1 cellular context compared by ENCODE assay signal in the genomic region with DNA sequence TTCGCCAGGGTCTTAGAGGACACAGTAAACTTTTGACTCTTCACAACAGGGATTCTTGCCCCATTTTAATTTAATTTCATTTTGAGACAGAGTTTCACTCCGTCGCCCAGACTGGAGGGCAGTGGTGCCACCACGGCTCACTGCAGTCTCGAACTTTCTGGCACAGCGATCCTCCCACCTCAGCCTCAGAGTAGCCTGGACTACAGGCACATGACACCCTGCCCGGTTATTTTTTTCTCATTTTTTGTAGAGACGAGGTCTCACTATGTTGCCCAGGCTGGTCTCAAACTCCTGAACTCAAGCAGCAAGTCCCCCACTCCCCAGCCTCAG.
TF ChIP-seq lines count a peak whose summit lies in the region.

No MANE protein-coding gene starts in this region.

TF ChIP-seq in HCT116, 20 proteins besides CTCF, POLR2A, EP300 and RAD21 (continued from another document):
- TF ChIP-seq EZH2phosphoT487 (IDR thresholded peaks at IDR 0.05; ENCODE audit: borderline replicate concordance) (no peak), CBX3 (IDR thresholded peaks at IDR 0.05; ENCODE audit: low read depth) (no peak), TCF7L2 (IDR thresholded peaks at IDR 0.05; ENCODE audit: borderline replicate concordance, extremely low read depth, insufficient read depth, insufficient read length) (no peak), POLR2AphosphoS5 (IDR thresholded peaks at IDR 0.05; ENCODE audit: low read depth, low read length) (no peak), EGR1 (IDR thresholded peaks at IDR 0.05; ENCODE audit: low read depth) (no peak), CEBPB (IDR thresholded peaks at IDR 0.05; ENCODE audit: low read depth) (no peak)
- TF ChIP-seq, protein P1, sequence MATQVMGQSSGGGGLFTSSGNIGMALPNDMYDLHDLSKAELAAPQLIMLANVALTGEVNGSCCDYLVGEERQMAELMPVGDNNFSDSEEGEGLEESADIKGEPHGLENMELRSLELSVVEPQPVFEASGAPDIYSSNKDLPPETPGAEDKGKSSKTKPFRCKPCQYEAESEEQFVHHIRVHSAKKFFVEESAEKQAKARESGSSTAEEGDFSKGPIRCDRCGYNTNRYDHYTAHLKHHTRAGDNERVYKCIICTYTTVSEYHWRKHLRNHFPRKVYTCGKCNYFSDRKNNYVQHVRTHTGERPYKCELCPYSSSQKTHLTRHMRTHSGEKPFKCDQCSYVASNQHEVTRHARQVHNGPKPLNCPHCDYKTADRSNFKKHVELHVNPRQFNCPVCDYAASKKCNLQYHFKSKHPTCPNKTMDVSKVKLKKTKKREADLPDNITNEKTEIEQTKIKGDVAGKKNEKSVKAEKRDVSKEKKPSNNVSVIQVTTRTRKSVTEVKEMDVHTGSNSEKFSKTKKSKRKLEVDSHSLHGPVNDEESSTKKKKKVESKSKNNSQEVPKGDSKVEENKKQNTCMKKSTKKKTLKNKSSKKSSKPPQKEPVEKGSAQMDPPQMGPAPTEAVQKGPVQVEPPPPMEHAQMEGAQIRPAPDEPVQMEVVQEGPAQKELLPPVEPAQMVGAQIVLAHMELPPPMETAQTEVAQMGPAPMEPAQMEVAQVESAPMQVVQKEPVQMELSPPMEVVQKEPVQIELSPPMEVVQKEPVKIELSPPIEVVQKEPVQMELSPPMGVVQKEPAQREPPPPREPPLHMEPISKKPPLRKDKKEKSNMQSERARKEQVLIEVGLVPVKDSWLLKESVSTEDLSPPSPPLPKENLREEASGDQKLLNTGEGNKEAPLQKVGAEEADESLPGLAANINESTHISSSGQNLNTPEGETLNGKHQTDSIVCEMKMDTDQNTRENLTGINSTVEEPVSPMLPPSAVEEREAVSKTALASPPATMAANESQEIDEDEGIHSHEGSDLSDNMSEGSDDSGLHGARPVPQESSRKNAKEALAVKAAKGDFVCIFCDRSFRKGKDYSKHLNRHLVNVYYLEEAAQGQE (IDR thresholded peaks at IDR 0.05; ENCODE audit: low read depth): no peak
